Comparison of ENCODE assay signal across 18 cellular contexts in the genomic region with DNA sequence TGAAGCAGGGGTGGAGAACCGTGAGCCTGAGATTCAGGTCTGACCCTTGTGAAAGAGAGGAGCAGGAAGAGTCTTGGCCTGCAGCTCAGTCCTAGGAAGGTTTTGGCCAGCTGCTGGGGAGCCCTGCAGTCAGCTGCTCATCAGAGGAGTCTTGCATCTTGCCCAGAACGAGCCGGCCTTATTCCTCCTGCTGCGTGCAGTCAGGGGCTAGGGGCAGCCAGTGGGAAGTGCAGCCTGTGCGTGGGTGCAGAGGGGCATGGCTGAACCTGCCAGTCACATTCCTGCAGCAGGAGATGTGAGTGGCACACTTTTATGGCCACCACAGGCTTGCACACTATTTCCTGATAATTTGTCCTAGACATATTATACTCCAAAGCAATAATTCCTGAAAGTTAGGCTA.
"Had no signal": no experiment of that assay in that cellular context is flagged by ENCODE, and none has a peak within 500 bp of the region (broad histone marks: within the 10 kb centered on the region; RNA-seq: fewer than 3 reads in every experiment).

No MANE protein-coding gene starts in this region.

- H3K27me3 Mint-ChIP-seq: dendritic cell treated with granulocyte-macrophage colony-stimulating factor and Interleukin-4, amounts not matched to agents 40 ng/mL and 50 ng/mL, for 4 days; effector memory CD8-positive, alpha-beta T cell; progenitor cell of endocrine pancreas had no signal

- H3K4me1 Mint-ChIP-seq: natural killer cell, neural crest cell had no signal

- H3K4me3 Mint-ChIP-seq: dendritic cell treated with granulocyte-macrophage colony-stimulating factor and Interleukin-4, amounts not matched to agents 40 ng/mL and 50 ng/mL, for 4 days; effector memory CD8-positive, alpha-beta T cell; mesothelial cell of epicardium; natural killer cell; neural crest cell had no signal

- ATAC-seq: effector memory CD8-positive, alpha-beta T cell; heart left ventricle; left lobe of liver; natural killer cell; pancreas; right cardiac atrium had no signal

- H3K9me3 ChIP-seq: heart left ventricle, pancreas had no signal

- DNase-seq: effector memory CD8-positive, alpha-beta T cell; erythroblast; hypothalamus; natural killer cell; nucleus accumbens; pancreas; right cardiac atrium; small intestine; stimulated activated CD4-positive, alpha-beta T cell treated with anti-CD3 and anti-CD28 coated beads, Interleukin-12 subunit alpha, Interleukin-12 subunit beta, amount 100 ng/mL, for 4 hours; stimulated activated CD4-positive, alpha-beta T cell treated with anti-CD3 and anti-CD28 coated beads, Interleukin-2, amount 100 ng/mL, for 48 hours; stimulated activated naive CD4-positive, alpha-beta T cell treated with Interleukin-2 at 50 U/mL for 16 hours; trophoblast cell had no signal

- H3K36me3 ChIP-seq: heart left ventricle, pancreas had no signal

- H3K4me1 ChIP-seq: heart left ventricle, pancreas had no signal

- H3K36me3 Mint-ChIP-seq: mesothelial cell of epicardium, natural killer cell had no signal

- H3K27ac ChIP-seq: heart left ventricle, pancreas had no signal

- H3K27ac Mint-ChIP-seq: dendritic cell treated with granulocyte-macrophage colony-stimulating factor and Interleukin-4, amounts not matched to agents 40 ng/mL and 50 ng/mL, for 4 days; effector memory CD8-positive, alpha-beta T cell; mesothelial cell of epicardium; natural killer cell; progenitor cell of endocrine pancreas had no signal

- H3K9me3 Mint-ChIP-seq: neural crest cell had no signal

- H3K27me3 ChIP-seq: heart left ventricle, pancreas had no signal

- H3K4me3 ChIP-seq: heart left ventricle, pancreas had no signal
